In the genomic region with DNA sequence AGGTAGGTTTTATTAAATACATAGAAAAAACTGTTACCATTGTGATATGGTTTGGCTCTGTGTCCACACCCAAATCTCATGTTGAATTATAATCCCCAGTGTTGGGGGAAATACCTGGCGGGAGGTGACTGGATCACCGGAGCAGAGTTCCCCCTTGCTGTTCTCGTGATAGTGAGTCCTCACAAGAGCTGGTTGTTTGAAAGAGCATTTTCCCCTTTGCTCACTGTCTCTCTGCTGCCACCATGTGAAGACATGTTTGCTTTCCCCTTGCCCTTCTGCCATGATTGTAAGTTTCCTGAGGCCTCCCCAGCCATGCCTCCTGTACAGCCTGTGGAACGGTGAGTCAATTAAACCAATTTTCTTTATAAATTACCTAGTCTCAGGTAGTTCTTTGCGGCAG, we compare ENCODE assay signal across 13 cellular contexts.
A peak's percentile ranks its signal among the peaks of the same experiment; 100 is the strongest.
DNase-seq lines count a peak whose midpoint lies in the region; TF ChIP-seq lines count a peak whose summit lies in the region.
"Had no signal": no experiment of that assay in that cellular context is flagged by ENCODE, and none has a peak within 500 bp of the region (broad histone marks: within the 10 kb centered on the region; RNA-seq: fewer than 3 reads in every experiment).

No MANE protein-coding gene starts in this region.

- H3K4me1 ChIP-seq in Peyer's patch, result no peaks in the 10 kb centered on the region
- H3K4me1 ChIP-seq: BLaER1 had no signal

- H3K9me3 Mint-ChIP-seq in osteocyte (ENCODE audit: unreplicated experiment), result no peaks in the 10 kb centered on the region
- H3K9me3 Mint-ChIP-seq: IgD-negative memory B cell had no signal

- no peaks in the 10 kb centered on the region for H3K27me3 ChIP-seq in Peyer's patch
- H3K27me3 ChIP-seq: BLaER1 had no signal

- H3K4me3 ChIP-seq in astrocyte of the cerebellum (ENCODE audit: low read depth, low read length) (no peak overlapping the region), Peyer's patch (no peak overlapping the region)
- H3K4me3 ChIP-seq: BLaER1 had no signal

- TF ChIP-seq POLR2A in Peyer's patch (IDR thresholded peaks at IDR 0.05), result no peak

- DNase-seq in SIG-M5 treated with dmso at 0.1 percent for 504 hours (lab: John Stamatoyannopoulos, UW; ENCODE audit: unreplicated experiment), result peak; percentile 24
- DNase-seq in SIG-M5 (lab: John Stamatoyannopoulos, UW), result no peak
- DNase-seq in LHCN-M2 (ENCODE audit: low read depth), result peak; percentile 52
- no peak for DNase-seq in astrocyte of the cerebellum (ENCODE audit: low read depth)
- DNase-seq in osteocyte (ENCODE audit: extremely low spot score, unreplicated experiment), result no peak
- no peak for DNase-seq in stimulated activated CD4-positive, alpha-beta T cell treated with anti-CD3 and anti-CD28 coated beads, Interleukin-4, amount 100 ng/mL, for 24 hours
- no peak for DNase-seq in NCI-H128 (lab: John Stamatoyannopoulos, UW; ENCODE audit: unreplicated experiment)
- DNase-seq in Peyer's patch, result no peak
- DNase-seq: cerebellar nuclear complex, kidney glomerular epithelial cell, small intestine had no signal

- H3K27ac Mint-ChIP-seq in osteocyte (ENCODE audit: unreplicated experiment), result no peak overlapping the region
- H3K27ac Mint-ChIP-seq: IgD-negative memory B cell had no signal

- no peak overlapping the region for H3K27ac ChIP-seq in Peyer's patch
- H3K27ac ChIP-seq: BLaER1 had no signal

- H3K9me3 ChIP-seq in Peyer's patch, result no peaks in the 10 kb centered on the region
- H3K9me3 ChIP-seq: BLaER1 had no signal

- peak; percentile 28 for TF ChIP-seq CTCF in astrocyte of the cerebellum (IDR thresholded peaks at IDR 0.05; ENCODE audit: low read depth, low read length, missing control alignments)
- peak; percentile 23 for TF ChIP-seq CTCF in osteocyte (IDR thresholded peaks at IDR 0.05)
- no peak for TF ChIP-seq CTCF in Peyer's patch (IDR thresholded peaks at IDR 0.05)

- H3K36me3 ChIP-seq in Peyer's patch, result no peaks in the 10 kb centered on the region
- H3K36me3 ChIP-seq: BLaER1 had no signal

- in situ Hi-C loops in astrocyte of the cerebellum (cut with HindIII; ENCODE audit: low sequenced_read_pairs), result no loop called here

- no peaks in the 10 kb centered on the region for H3K4me1 Mint-ChIP-seq in osteocyte (ENCODE audit: unreplicated experiment)
- H3K4me1 Mint-ChIP-seq: IgD-negative memory B cell had no signal

- no peaks in the 10 kb centered on the region for H3K36me3 Mint-ChIP-seq in osteocyte (ENCODE audit: unreplicated experiment)
- H3K36me3 Mint-ChIP-seq: IgD-negative memory B cell had no signal

- no peak overlapping the region for H3K4me3 Mint-ChIP-seq in osteocyte (ENCODE audit: unreplicated experiment)
- H3K4me3 Mint-ChIP-seq: IgD-negative memory B cell had no signal

- H3K27me3 Mint-ChIP-seq in osteocyte (ENCODE audit: unreplicated experiment), result peaks cover 46% of the 10 kb centered on the region
- H3K27me3 Mint-ChIP-seq: IgD-negative memory B cell had no signal

Comparison
In these comparisons a context has a peak if more than half of its experiments do, and no peak if none do; other contexts are left out.
1. DNase-seq: peak in SIG-M5 treated with dmso at 0.1 percent for 504 hours (single experiment) and LHCN-M2 (single experiment); none in SIG-M5 (single experiment), astrocyte of the cerebellum (single experiment), osteocyte (single experiment), stimulated activated CD4-positive, alpha-beta T cell treated with anti-CD3 and anti-CD28 coated beads, Interleukin-4, amount 100 ng/mL, for 24 hours (single experiment), NCI-H128 (single experiment) and Peyer's patch (0 of 3).
2. CTCF ChIP-seq: peak in astrocyte of the cerebellum (single experiment) and osteocyte (single experiment); none in Peyer's patch (0 of 6).